30 cellular contexts compared by ENCODE assay signal in genomic region chr5:61379677-61380076, GRCh38.
"Had no signal": no experiment of that assay in that cellular context is flagged by ENCODE, and none has a peak within 500 bp of the region (broad histone marks: within the 10 kb centered on the region; RNA-seq: fewer than 3 reads in every experiment).

No MANE protein-coding gene starts in this region.

- H3K27me3 ChIP-seq: colonic mucosa, esophagus squamous epithelium, heart right ventricle, neutrophil, right atrium auricular region, stomach, thyroid gland had no signal

- H3K4me3 Mint-ChIP-seq: activated CD8-positive, alpha-beta T cell treated with anti-CD3 and anti-CD28 coated beads for 36 hours; central memory CD8-positive, alpha-beta T cell; natural killer cell treated with Interleukin-12 subunit alpha and Interleukin-12 subunit beta and Interleukin-15 and Interleukin-18, amount 100 ng/mL, for 72 hours; stimulated activated naive B cell treated with anti-CD40 and anti-IgM and Interleukin-4, amounts not matched to agents 10 μg/mL and 1 μg/mL and 100 μg/mL, for 72 hours; T-helper 1 cell treated with Interleukin-12 subunit alpha and Interleukin-12 subunit beta and Interleukin-4 antibody, amounts not matched to agents 30 μg/mL and 1 μg/mL, for 36 hours had no signal

- H3K36me3 ChIP-seq: colonic mucosa, esophagus squamous epithelium, heart right ventricle, left ventricle myocardium inferior, neutrophil, right atrium auricular region, stomach, thyroid gland, WERI-Rb-1 had no signal

- H3K4me3 ChIP-seq: colonic mucosa, esophagus squamous epithelium, heart right ventricle, left ventricle myocardium inferior, lung, mucosa of descending colon, right atrium auricular region, smooth muscle cell, stomach, thyroid gland had no signal

- H3K9me3 ChIP-seq: colonic mucosa, esophagus squamous epithelium, heart right ventricle, left ventricle myocardium inferior, mucosa of descending colon, neutrophil, right atrium auricular region, stomach, thyroid gland had no signal

- ATAC-seq: activated CD8-positive, alpha-beta T cell treated with anti-CD3 and anti-CD28 coated beads for 36 hours; activated naive CD4-positive, alpha-beta T cell treated with anti-CD3 and anti-CD28 coated beads, Interleukin-2, amount 50 U/mL, for 72 hours; heart right ventricle; natural killer cell treated with Interleukin-12 subunit alpha and Interleukin-12 subunit beta and Interleukin-15 and Interleukin-18, amount 100 ng/mL, for 72 hours; stimulated activated naive B cell treated with anti-CD40 and anti-IgM and Interleukin-4, amounts not matched to agents 10 μg/mL and 1 μg/mL and 100 μg/mL, for 72 hours had no signal

- H3K4me1 ChIP-seq: colonic mucosa, esophagus squamous epithelium, heart right ventricle, left ventricle myocardium inferior, right atrium auricular region, thyroid gland had no signal

- H3K27ac Mint-ChIP-seq: activated CD8-positive, alpha-beta T cell treated with anti-CD3 and anti-CD28 coated beads for 36 hours; activated naive CD4-positive, alpha-beta T cell treated with anti-CD3 and anti-CD28 coated beads, Interleukin-2, amount 50 U/mL, for 72 hours; activated T-helper 2 cell treated with anti-CD3 and anti-CD28 coated beads, Interferon-gamma antibody, Interleukin-2, Interleukin-4, amounts not matched to agents 10 μg/mL and 5 μg/mL and 100 μg/mL, durations not matched to agents 14 hours and 24 hours and 36 hours; natural killer cell treated with Interleukin-12 subunit alpha and Interleukin-12 subunit beta and Interleukin-15 and Interleukin-18, amount 100 ng/mL, for 72 hours; stimulated activated naive B cell treated with anti-CD40 and anti-IgM and Interleukin-4, amounts not matched to agents 10 μg/mL and 1 μg/mL and 100 μg/mL, for 72 hours; T-helper 1 cell treated with Interleukin-12 subunit alpha and Interleukin-12 subunit beta and Interleukin-4 antibody, amounts not matched to agents 30 μg/mL and 1 μg/mL, for 36 hours had no signal

- H3K27ac ChIP-seq: colonic mucosa, epithelial cell of prostate, esophagus squamous epithelium, heart right ventricle, left ventricle myocardium inferior, neutrophil, right atrium auricular region, stomach, thyroid gland, WERI-Rb-1 had no signal

- H3K27me3 Mint-ChIP-seq: activated CD8-positive, alpha-beta T cell treated with anti-CD3 and anti-CD28 coated beads for 36 hours; central memory CD8-positive, alpha-beta T cell; natural killer cell treated with Interleukin-12 subunit alpha and Interleukin-12 subunit beta and Interleukin-15 and Interleukin-18, amount 100 ng/mL, for 72 hours; stimulated activated naive B cell treated with anti-CD40 and anti-IgM and Interleukin-4, amounts not matched to agents 10 μg/mL and 1 μg/mL and 100 μg/mL, for 72 hours had no signal

- DNase-seq: activated CD4-positive, alpha-beta T cell treated with anti-CD3 and anti-CD28 coated beads, Interleukin-2, amount 50 U/mL, for 1 hour; activated CD4-positive, CD25-positive, alpha-beta regulatory T cell treated with anti-CD3 and anti-CD28 coated beads, Interleukin-2, amount 50 U/mL, for 72 hours; activated CD8-positive, alpha-beta T cell treated with anti-CD3 and anti-CD28 coated beads for 36 hours; activated naive CD4-positive, alpha-beta T cell; activated T-cell treated with anti-CD3 and anti-CD28 coated beads, Interleukin-2, amount 50 U/mL, for 48 hours; colonic mucosa; effector CD8-positive, alpha-beta T cell; esophagus squamous epithelium; foreskin melanocyte; heart right ventricle; islet precursor cell; left ventricle myocardium inferior; mesendoderm; mucosa of descending colon; stimulated activated CD4-positive, alpha-beta T cell treated with anti-CD3 and anti-CD28 coated beads, Interleukin-1b, Interleukin-23, amount 100 ng/mL, for 48 hours; stimulated activated naive B cell treated with anti-CD40 and anti-IgM and Interleukin-4, amounts not matched to agents 10 μg/mL and 1 μg/mL and 100 μg/mL, for 72 hours; stomach; T1000; thyroid gland; WERI-Rb-1 had no signal
